ENCODE assay signal across 1 cellular context in genomic region chr17:45111838-45112237, GRCh38.
TF ChIP-seq lines count a peak whose summit lies in the region.

No MANE protein-coding gene starts in this region.

TF ChIP-seq in HepG2, 621 proteins besides CTCF, POLR2A, EP300 and RAD21:
- TF ChIP-seq SKI (IDR thresholded peaks at IDR 0.05; ENCODE audit: partially characterized antibody) (no peak), ZBTB44 (CRISPR knock-in tag; IDR thresholded peaks at IDR 0.05) (no peak), ZFP36L2 (CRISPR knock-in tag; IDR thresholded peaks at IDR 0.05) (no peak), HOXA3 (CRISPR knock-in tag; IDR thresholded peaks at IDR 0.05) (no peak), TFDP1 (CRISPR knock-in tag; IDR thresholded peaks at IDR 0.05; ENCODE audit: borderline replicate concordance) (no peak), HDAC1 (CRISPR knock-in tag; IDR thresholded peaks at IDR 0.05) (no peak), MBD4 (IDR thresholded peaks at IDR 0.05; ENCODE audit: borderline replicate concordance, low read length) (no peak), NFE2L2 (IDR thresholded peaks at IDR 0.05; ENCODE audit: low read length) (no peak), JARID2 (CRISPR knock-in tag; IDR thresholded peaks at IDR 0.05; ENCODE audit: insufficient replicate concordance) (no peak), ZBTB21 (CRISPR knock-in tag; IDR thresholded peaks at IDR 0.05) (no peak), DZIP1 (CRISPR knock-in tag; IDR thresholded peaks at IDR 0.05) (no peak), SNRNP70 (IDR thresholded peaks at IDR 0.05; ENCODE audit: low read depth, low read length) (no peak), MAFK (conservative IDR thresholded peaks at IDR 0.05 in 1 of 2, IDR thresholded peaks at IDR 0.05 in 1 of 2; ENCODE audit: low read length in 2 of 2) (no peak), TRIM22 (IDR thresholded peaks at IDR 0.05) (no peak), PRDM4 (CRISPR knock-in tag; IDR thresholded peaks at IDR 0.05; ENCODE audit: borderline replicate concordance) (no peak), ZNF687 (CRISPR knock-in tag; IDR thresholded peaks at IDR 0.05) (no peak), ZBTB4 (CRISPR knock-in tag; IDR thresholded peaks at IDR 0.05; ENCODE audit: borderline replicate concordance) (no peak), ZBTB2 (CRISPR knock-in tag; IDR thresholded peaks at IDR 0.05; ENCODE audit: low read depth) (no peak), GABPB1 (CRISPR knock-in tag; IDR thresholded peaks at IDR 0.05) (no peak)
TF ChIP-seq in HepG2: peak in this region for 0.
